Comparison of ENCODE assay signal across 8 cellular contexts in genomic region chr16:29975134-29975538, GRCh38. TPM values are rescaled to one million over a fixed set of nuclear protein-coding genes. Genes with fewer than 3 reads are reported as not detected.
DNase-seq lines count a peak whose midpoint lies in the region; ATAC-seq and TF ChIP-seq lines count a peak whose summit lies in the region.

No MANE protein-coding gene starts in this region.

- intact Hi-C loops in ascending aorta (cut with DNase I), result no loop called here
- intact Hi-C loops in left colon (cut with DNase I, micrococcal nuclease), result loop anchor here in 1 of 2 donors (10.0 kb wide), 1 partner anchor 50 kb away; the partner anchor contains the start of gene KCTD13

- no peak for TF ChIP-seq CTCF in ascending aorta (IDR thresholded peaks at IDR 0.05)
- no peak for TF ChIP-seq CTCF in liver (IDR thresholded peaks at IDR 0.05; ENCODE audit: low read depth, low read length, missing input control)
- TF ChIP-seq CTCF in thoracic aorta (IDR thresholded peaks at IDR 0.05), result no peak

- H3K36me3 ChIP-seq in ascending aorta, result peaks cover 24 to 37% of the 10 kb centered on the region in 2 donors
- peaks cover 3 to 29% (median 20%) of the 10 kb centered on the region in 4 donors for H3K36me3 ChIP-seq in liver (ENCODE audit: control insufficient read depth in 4 of 4, insufficient read depth in 3 of 4, low read depth in 1 of 4, low read length in 3 of 4)
- peaks cover 16% of the 10 kb centered on the region for H3K36me3 ChIP-seq in thoracic aorta

- H3K4me3 ChIP-seq in ascending aorta (peak overlapping the region; percentile 80 to 93), liver (ENCODE audit: low read depth in 1 of 3, low read length in 3 of 3) (peak overlapping the region; percentile 67 to 87 (median 81)), thoracic aorta (peak overlapping the region; percentile 98)

- CTCF ChIA-PET in activated CD4-positive, alpha-beta T cell treated with anti-CD3 and anti-CD28 coated beads, Interleukin-2, amount 10 ng/mL, durations not matched to agents 7 days and 5 days (lab: Charles Lee), result interaction anchor here (0.9 to 1.7 kb wide), 6 partner anchors 14 to 190 kb away, joined by 3 to 5 read pairs (median 3); partner anchors contain the start of gene TMEM219

- peak overlapping the region in 1 of 2 donors; percentile 90 for H3K27ac ChIP-seq in ascending aorta
- peak overlapping the region in 1 of 2 donors; percentile 69 for H3K27ac ChIP-seq in liver (ENCODE audit: low read depth in 1 of 2, low read length in 2 of 2)
- H3K27ac ChIP-seq in thoracic aorta, result peak overlapping the region in 1 of 2 donors; percentile 90

- H3K9me3 ChIP-seq in ascending aorta, result no peaks in the 10 kb centered on the region
- no peaks in the 10 kb centered on the region for H3K9me3 ChIP-seq in liver (ENCODE audit: control insufficient read depth in 4 of 4, low read length in 3 of 4)
- H3K9me3 ChIP-seq in thoracic aorta, result no peaks in the 10 kb centered on the region

- peaks cover 4% of the 10 kb centered on the region for H3K9me3 Mint-ChIP-seq in activated CD4-positive, alpha-beta T cell treated with anti-CD3 and anti-CD28 coated beads, Interleukin-2, amount 10 ng/mL, durations not matched to agents 7 days and 5 days

- no peaks in the 10 kb centered on the region for H3K27me3 ChIP-seq in ascending aorta
- no peaks in the 10 kb centered on the region for H3K27me3 ChIP-seq in liver (ENCODE audit: control insufficient read depth in 4 of 4, insufficient read depth in 4 of 4, low read length in 3 of 4)
- no peaks in the 10 kb centered on the region for H3K27me3 ChIP-seq in thoracic aorta (replicated peaks; ENCODE audit: insufficient read depth)

- no peaks in the 10 kb centered on the region for H3K27me3 Mint-ChIP-seq in activated CD4-positive, alpha-beta T cell treated with anti-CD3 and anti-CD28 coated beads, Interleukin-2, amount 10 ng/mL, durations not matched to agents 7 days and 5 days

- DNase-seq in activated CD4-positive, alpha-beta T cell treated with anti-CD3 and anti-CD28 coated beads, Interleukin-2, amount 10 ng/mL, durations not matched to agents 7 days and 5 days, result no peak
- no peak for DNase-seq in activated CD4-positive, alpha-beta T cell treated with anti-CD3 and anti-CD28 coated beads for 4 hours
- DNase-seq in ascending aorta (ENCODE audit: low spot score in 2 of 2), result no peak
- no peak for DNase-seq in thoracic aorta (ENCODE audit: low spot score)
- DNase-seq in amniotic stem cell (lab: John Stamatoyannopoulos, UW), result no peak
- no peak for DNase-seq in left colon

- TF ChIP-seq RAD21 in liver (IDR thresholded peaks at IDR 0.05), result no peak

- 67% methylated on average over 5 of the region's 5 CpGs for WGBS in liver

- H3K27ac Mint-ChIP-seq in activated CD4-positive, alpha-beta T cell treated with anti-CD3 and anti-CD28 coated beads, Interleukin-2, amount 10 ng/mL, durations not matched to agents 7 days and 5 days, result peak overlapping the region; percentile 82

- POLR2A ChIA-PET in activated CD4-positive, alpha-beta T cell treated with anti-CD3 and anti-CD28 coated beads, Interleukin-2, amount 10 ng/mL, durations not matched to agents 7 days and 5 days (lab: Charles Lee), result interaction anchor here (0.6 kb wide), 1 partner anchor 29 kb away, joined by 3 read pairs; no protein-coding TSS in a partner anchor

- peaks cover 35% of the 10 kb centered on the region for H3K4me1 Mint-ChIP-seq in activated CD4-positive, alpha-beta T cell treated with anti-CD3 and anti-CD28 coated beads, Interleukin-2, amount 10 ng/mL, durations not matched to agents 7 days and 5 days

- H3K4me3 Mint-ChIP-seq in activated CD4-positive, alpha-beta T cell treated with anti-CD3 and anti-CD28 coated beads, Interleukin-2, amount 10 ng/mL, durations not matched to agents 7 days and 5 days, result peak overlapping the region; percentile 87

- H3K4me1 ChIP-seq in ascending aorta, result peaks cover 12 to 24% of the 10 kb centered on the region in 2 donors
- H3K4me1 ChIP-seq in liver (ENCODE audit: control insufficient read depth in 4 of 4, insufficient read depth in 4 of 4, low read length in 3 of 4), result peaks cover 3 to 30% (median 24%) of the 10 kb centered on the region in 4 donors
- H3K4me1 ChIP-seq in thoracic aorta (ENCODE audit: control insufficient read depth in 1 of 2, low read depth in 2 of 2), result peaks cover 20 to 39% of the 10 kb centered on the region in 2 donors

- H3K36me3 Mint-ChIP-seq in activated CD4-positive, alpha-beta T cell treated with anti-CD3 and anti-CD28 coated beads, Interleukin-2, amount 10 ng/mL, durations not matched to agents 7 days and 5 days (ENCODE audit: low read depth), result peaks cover 25% of the 10 kb centered on the region

- H3K9ac ChIP-seq in liver (ENCODE audit: low read depth in 1 of 2, low read length in 2 of 2), result peak overlapping the region in 1 of 2 donors; percentile 74

- ATAC-seq in thoracic aorta (ENCODE audit: insufficient number of reproducible peaks, low FRiP score, low read depth), result no peak
- no peak for ATAC-seq in GM21737 (IDR thresholded peaks at IDR 0.05; ENCODE audit: unreplicated experiment)
- no peak for ATAC-seq in left colon

TF ChIP-seq in liver, 16 proteins besides CTCF, POLR2A, EP300 and RAD21:
- TF ChIP-seq, protein P1, sequence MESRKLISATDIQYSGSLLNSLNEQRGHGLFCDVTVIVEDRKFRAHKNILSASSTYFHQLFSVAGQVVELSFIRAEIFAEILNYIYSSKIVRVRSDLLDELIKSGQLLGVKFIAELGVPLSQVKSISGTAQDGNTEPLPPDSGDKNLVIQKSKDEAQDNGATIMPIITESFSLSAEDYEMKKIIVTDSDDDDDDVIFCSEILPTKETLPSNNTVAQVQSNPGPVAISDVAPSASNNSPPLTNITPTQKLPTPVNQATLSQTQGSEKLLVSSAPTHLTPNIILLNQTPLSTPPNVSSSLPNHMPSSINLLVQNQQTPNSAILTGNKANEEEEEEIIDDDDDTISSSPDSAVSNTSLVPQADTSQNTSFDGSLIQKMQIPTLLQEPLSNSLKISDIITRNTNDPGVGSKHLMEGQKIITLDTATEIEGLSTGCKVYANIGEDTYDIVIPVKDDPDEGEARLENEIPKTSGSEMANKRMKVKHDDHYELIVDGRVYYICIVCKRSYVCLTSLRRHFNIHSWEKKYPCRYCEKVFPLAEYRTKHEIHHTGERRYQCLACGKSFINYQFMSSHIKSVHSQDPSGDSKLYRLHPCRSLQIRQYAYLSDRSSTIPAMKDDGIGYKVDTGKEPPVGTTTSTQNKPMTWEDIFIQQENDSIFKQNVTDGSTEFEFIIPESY (IDR thresholded peaks at IDR 0.05), result no peak
- no peak for TF ChIP-seq FOXA2 (IDR thresholded peaks at IDR 0.05)

RNA-seq across cellular contexts. Expression of gene TAOK2, which starts 1.5 kb away (rescaled TPM):
- 10 to 100 TPM; 47.7 to 48.8 TPM for total RNA-seq in activated CD4-positive, alpha-beta T cell treated with anti-CD3 and anti-CD28 coated beads, Interleukin-2, amount 10 ng/mL, durations not matched to agents 7 days and 5 days
- total RNA-seq in ascending aorta (101 TPM), liver (10 to 100 TPM; 19.0 to 27.9 TPM), thoracic aorta (10 to 100 TPM; 54.6 to 55.0 TPM), left colon (10 to 100 TPM; 44.5 TPM)
- 10 to 100 TPM in 1 of 2 donors, 1 to 10 TPM in 1; 2.2 to 12.9 TPM for polyA plus RNA-seq in liver

RNA-seq across cellular contexts. Expression of gene TMEM219, which starts 13.3 kb away (rescaled TPM):
- 10 to 100 TPM; 57.8 to 60.5 TPM for total RNA-seq in activated CD4-positive, alpha-beta T cell treated with anti-CD3 and anti-CD28 coated beads, Interleukin-2, amount 10 ng/mL, durations not matched to agents 7 days and 5 days
- total RNA-seq in ascending aorta (49.2 TPM), liver (10 to 100 TPM; 25.5 to 29.6 TPM), thoracic aorta (100 to 1,000 TPM in 1 of 2 donors, 10 to 100 TPM in 1; 79.7 to 161 TPM), left colon (100 to 1,000 TPM; 187 to 192 TPM)
- 10 to 100 TPM; 64.1 to 75.9 TPM for polyA plus RNA-seq in liver

RNA-seq across cellular contexts. Expression of gene HIRIP3, which starts 20.3 kb away (rescaled TPM):
- 10 to 100 TPM; 37.0 to 45.0 TPM for total RNA-seq in activated CD4-positive, alpha-beta T cell treated with anti-CD3 and anti-CD28 coated beads, Interleukin-2, amount 10 ng/mL, durations not matched to agents 7 days and 5 days
- total RNA-seq in ascending aorta, result 2.0 TPM
- 10 to 100 TPM in 1 of 2 donors, 1 to 10 TPM in 1; 9.2 to 10.5 TPM for total RNA-seq in liver
- 1 to 10 TPM; 5.7 to 9.0 TPM for polyA plus RNA-seq in liver
- total RNA-seq in thoracic aorta, result 10 to 100 TPM in 1 of 2 donors, 1 to 10 TPM in 1; 6.1 to 17.7 TPM
- total RNA-seq in left colon, result 10 to 100 TPM in 1 of 2 donors, 1 to 10 TPM in 1; 7.6 to 11.9 TPM

RNA-seq across cellular contexts. Expression of gene INO80E, which starts 20.9 kb away (rescaled TPM):
- total RNA-seq in activated CD4-positive, alpha-beta T cell treated with anti-CD3 and anti-CD28 coated beads, Interleukin-2, amount 10 ng/mL, durations not matched to agents 7 days and 5 days, result 100 to 1,000 TPM; 113 to 134 TPM
- 44.1 TPM for total RNA-seq in ascending aorta
- 10 to 100 TPM; 11.7 to 24.8 TPM for total RNA-seq in liver
- polyA plus RNA-seq in liver, result 10 to 100 TPM in 1 of 2 donors, 1 to 10 TPM in 1; 8.0 to 22.8 TPM
- 10 to 100 TPM; 67.4 to 81.8 TPM for total RNA-seq in thoracic aorta
- 10 to 100 TPM; 61.4 to 73.7 TPM for total RNA-seq in left colon

RNA-seq across cellular contexts. Expression of gene DOC2A, which starts 35.7 kb away (rescaled TPM):
- total RNA-seq in activated CD4-positive, alpha-beta T cell treated with anti-CD3 and anti-CD28 coated beads, Interleukin-2, amount 10 ng/mL, durations not matched to agents 7 days and 5 days, result under 1 TPM; 0.19 to 0.30 TPM
- total RNA-seq in ascending aorta (not detected), liver (under 1 TPM in 1 of 2 donors, not detected in 1; 0.17 TPM), thoracic aorta (under 1 TPM in 1 of 2 donors, not detected in 1; 0.56 TPM), left colon (1 to 10 TPM; 7.5 to 9.2 TPM)
- under 1 TPM; 0.09 to 0.22 TPM for polyA plus RNA-seq in liver
